Comparison of ENCODE assay signal across 8 cellular contexts in the genomic region with DNA sequence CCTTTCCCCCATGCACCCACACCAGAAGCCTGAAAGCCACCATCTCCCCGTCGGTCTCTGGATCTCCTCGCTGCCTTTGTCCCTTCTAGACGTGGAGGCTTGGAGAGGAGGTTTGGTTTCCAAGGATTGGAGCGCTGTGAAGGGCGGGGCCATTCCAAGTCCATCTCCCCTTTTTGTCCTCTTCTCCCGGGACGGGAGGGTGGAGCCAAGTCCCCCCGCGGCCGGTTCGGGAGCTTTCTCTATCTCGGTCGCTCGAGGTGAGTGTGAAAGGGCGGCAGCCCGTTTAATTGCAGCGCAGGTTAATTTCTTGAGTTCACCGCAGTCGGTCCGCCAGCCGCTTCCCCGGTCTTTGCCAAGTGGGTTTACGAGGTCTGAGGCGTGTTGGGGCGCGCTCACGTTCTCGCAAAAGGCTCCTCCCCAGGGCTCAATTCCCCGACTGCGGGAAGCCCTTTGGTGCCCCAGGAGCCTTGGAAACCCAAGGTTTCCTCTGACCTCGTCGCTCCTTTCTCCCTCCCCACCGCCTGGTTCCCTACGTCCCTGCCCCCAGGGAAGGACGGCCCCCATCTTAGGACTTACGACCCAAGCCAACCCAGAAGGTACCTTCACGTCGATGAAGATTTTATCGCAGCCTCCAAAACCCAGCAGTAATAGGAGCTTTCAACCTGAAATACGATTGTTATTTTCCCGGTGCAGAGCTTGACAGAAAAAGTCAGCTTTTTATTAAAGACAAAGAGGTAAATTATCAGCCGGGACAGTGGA. TPM values are rescaled to one million over a fixed set of nuclear protein-coding genes. Genes with fewer than 3 reads are reported as not detected.
A peak's percentile ranks its signal among the peaks of the same experiment; 100 is the strongest.
DNase-seq lines count a peak whose midpoint lies in the region; ATAC-seq and TF ChIP-seq lines count a peak whose summit lies in the region.

No MANE protein-coding gene starts in this region.

- H3K27me3 ChIP-seq in endocrine pancreas (ENCODE audit: control insufficient read depth, insufficient read depth, low read length) = no peaks in the 10 kb centered on the region

- no peak for ATAC-seq in GM19452 (IDR thresholded peaks at IDR 0.05; ENCODE audit: unreplicated experiment)

- H3K4me1 ChIP-seq in endocrine pancreas (ENCODE audit: control insufficient read depth, insufficient read depth, low read length) = no peaks in the 10 kb centered on the region

- no peaks in the 10 kb centered on the region for H3K9me3 ChIP-seq in endocrine pancreas (ENCODE audit: control insufficient read depth, low read length)

- DNase-seq in ACHN (peak; percentile 61), LNCaP clone FGC (ENCODE audit: low read depth) (no peak), myocyte (ENCODE audit: low read depth) (peak; percentile 46), NCI-H345 (lab: John Stamatoyannopoulos, UW) (no peak)
- no peak for DNase-seq in stimulated activated CD4-positive, alpha-beta T cell treated with anti-CD3 and anti-CD28 coated beads, Interleukin-12 subunit alpha, Interleukin-12 subunit beta, amount 100 ng/mL, for 4 hours
- DNase-seq in activated CD4-positive, alpha-beta T cell treated with anti-CD3 and anti-CD28 coated beads, Interleukin-2, amount 50 U/mL, for 1 hour = no peak

- no peaks in the 10 kb centered on the region for H3K36me3 ChIP-seq in endocrine pancreas (ENCODE audit: control insufficient read depth, insufficient read depth, low read length)

- H3K4me3 ChIP-seq in LNCaP clone FGC (ENCODE audit: low read depth, low read length) = peak overlapping the region; percentile 53
- peak overlapping the region; percentile 88 for H3K4me3 ChIP-seq in endocrine pancreas (ENCODE audit: control insufficient read depth, insufficient read depth, low read length)

- in situ Hi-C loops in ACHN (cut with HindIII; ENCODE audit: low pct_ligation_motif_present, low pct_unique_long_range_greater_than_20kb, low sequenced_read_pairs) = no loop called here

- TF ChIP-seq CTCF in LNCaP clone FGC (IDR thresholded peaks at IDR 0.05; ENCODE audit: control insufficient read depth, extremely low read depth, insufficient read depth) = no peak

- peak overlapping the region; percentile 75 for H3K9ac ChIP-seq in endocrine pancreas (ENCODE audit: control insufficient read depth, insufficient read depth, low read length)

RNA-seq across cellular contexts. Expression of a gene that starts 2.8 kb away (rescaled TPM):
- 10.8 and 14.7 TPM in 2 replicates for total RNA-seq in myocyte
- polyA plus RNA-seq in myocyte (2012) = 7.1 TPM

Comparison
In these comparisons a context has a peak if more than half of its experiments do, and no peak if none do; other contexts are left out.
1. DNase-seq: peak in ACHN (single experiment) and myocyte (single experiment); none in LNCaP clone FGC (single experiment), stimulated activated CD4-positive, alpha-beta T cell treated with anti-CD3 and anti-CD28 coated beads, Interleukin-12 subunit alpha, Interleukin-12 subunit beta, amount 100 ng/mL, for 4 hours (single experiment), NCI-H345 (single experiment) and activated CD4-positive, alpha-beta T cell treated with anti-CD3 and anti-CD28 coated beads, Interleukin-2, amount 50 U/mL, for 1 hour (single experiment).